ENCODE assay signal across 1 cellular context in the genomic region with DNA sequence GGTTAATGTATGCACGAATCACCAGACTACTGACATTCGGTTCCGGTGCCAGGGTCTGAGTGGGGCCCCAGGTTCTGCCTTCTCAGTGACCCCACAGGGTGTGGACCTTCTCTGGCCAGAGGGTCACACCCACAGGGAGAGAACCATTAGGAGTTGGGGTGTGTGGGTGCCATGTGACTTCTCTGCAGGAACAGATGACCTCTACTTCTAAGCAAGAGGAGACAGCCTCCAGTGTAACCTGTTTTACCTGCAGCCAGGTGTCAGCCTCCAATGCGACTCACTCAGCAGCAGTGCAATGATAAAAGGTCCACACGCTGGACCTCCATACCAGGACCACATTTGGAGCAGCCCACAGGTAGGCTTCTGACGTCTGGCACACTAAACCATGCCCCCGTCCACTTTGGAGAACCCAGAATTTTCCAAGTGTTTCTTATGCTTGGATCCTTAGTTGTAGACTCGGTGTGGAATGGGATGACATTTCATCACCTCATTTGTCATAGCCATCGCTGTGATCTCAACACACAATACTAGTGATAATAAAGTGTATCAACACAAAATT.
TF ChIP-seq lines count a peak whose summit lies in the region.

No MANE protein-coding gene starts in this region.

TF ChIP-seq in GM23338, 12 proteins besides CTCF, POLR2A, EP300 and RAD21 (continued from another document):
- TF ChIP-seq NANOG (IDR thresholded peaks at IDR 0.05; ENCODE audit: borderline replicate concordance), result no peak
- TF ChIP-seq, protein P1, sequence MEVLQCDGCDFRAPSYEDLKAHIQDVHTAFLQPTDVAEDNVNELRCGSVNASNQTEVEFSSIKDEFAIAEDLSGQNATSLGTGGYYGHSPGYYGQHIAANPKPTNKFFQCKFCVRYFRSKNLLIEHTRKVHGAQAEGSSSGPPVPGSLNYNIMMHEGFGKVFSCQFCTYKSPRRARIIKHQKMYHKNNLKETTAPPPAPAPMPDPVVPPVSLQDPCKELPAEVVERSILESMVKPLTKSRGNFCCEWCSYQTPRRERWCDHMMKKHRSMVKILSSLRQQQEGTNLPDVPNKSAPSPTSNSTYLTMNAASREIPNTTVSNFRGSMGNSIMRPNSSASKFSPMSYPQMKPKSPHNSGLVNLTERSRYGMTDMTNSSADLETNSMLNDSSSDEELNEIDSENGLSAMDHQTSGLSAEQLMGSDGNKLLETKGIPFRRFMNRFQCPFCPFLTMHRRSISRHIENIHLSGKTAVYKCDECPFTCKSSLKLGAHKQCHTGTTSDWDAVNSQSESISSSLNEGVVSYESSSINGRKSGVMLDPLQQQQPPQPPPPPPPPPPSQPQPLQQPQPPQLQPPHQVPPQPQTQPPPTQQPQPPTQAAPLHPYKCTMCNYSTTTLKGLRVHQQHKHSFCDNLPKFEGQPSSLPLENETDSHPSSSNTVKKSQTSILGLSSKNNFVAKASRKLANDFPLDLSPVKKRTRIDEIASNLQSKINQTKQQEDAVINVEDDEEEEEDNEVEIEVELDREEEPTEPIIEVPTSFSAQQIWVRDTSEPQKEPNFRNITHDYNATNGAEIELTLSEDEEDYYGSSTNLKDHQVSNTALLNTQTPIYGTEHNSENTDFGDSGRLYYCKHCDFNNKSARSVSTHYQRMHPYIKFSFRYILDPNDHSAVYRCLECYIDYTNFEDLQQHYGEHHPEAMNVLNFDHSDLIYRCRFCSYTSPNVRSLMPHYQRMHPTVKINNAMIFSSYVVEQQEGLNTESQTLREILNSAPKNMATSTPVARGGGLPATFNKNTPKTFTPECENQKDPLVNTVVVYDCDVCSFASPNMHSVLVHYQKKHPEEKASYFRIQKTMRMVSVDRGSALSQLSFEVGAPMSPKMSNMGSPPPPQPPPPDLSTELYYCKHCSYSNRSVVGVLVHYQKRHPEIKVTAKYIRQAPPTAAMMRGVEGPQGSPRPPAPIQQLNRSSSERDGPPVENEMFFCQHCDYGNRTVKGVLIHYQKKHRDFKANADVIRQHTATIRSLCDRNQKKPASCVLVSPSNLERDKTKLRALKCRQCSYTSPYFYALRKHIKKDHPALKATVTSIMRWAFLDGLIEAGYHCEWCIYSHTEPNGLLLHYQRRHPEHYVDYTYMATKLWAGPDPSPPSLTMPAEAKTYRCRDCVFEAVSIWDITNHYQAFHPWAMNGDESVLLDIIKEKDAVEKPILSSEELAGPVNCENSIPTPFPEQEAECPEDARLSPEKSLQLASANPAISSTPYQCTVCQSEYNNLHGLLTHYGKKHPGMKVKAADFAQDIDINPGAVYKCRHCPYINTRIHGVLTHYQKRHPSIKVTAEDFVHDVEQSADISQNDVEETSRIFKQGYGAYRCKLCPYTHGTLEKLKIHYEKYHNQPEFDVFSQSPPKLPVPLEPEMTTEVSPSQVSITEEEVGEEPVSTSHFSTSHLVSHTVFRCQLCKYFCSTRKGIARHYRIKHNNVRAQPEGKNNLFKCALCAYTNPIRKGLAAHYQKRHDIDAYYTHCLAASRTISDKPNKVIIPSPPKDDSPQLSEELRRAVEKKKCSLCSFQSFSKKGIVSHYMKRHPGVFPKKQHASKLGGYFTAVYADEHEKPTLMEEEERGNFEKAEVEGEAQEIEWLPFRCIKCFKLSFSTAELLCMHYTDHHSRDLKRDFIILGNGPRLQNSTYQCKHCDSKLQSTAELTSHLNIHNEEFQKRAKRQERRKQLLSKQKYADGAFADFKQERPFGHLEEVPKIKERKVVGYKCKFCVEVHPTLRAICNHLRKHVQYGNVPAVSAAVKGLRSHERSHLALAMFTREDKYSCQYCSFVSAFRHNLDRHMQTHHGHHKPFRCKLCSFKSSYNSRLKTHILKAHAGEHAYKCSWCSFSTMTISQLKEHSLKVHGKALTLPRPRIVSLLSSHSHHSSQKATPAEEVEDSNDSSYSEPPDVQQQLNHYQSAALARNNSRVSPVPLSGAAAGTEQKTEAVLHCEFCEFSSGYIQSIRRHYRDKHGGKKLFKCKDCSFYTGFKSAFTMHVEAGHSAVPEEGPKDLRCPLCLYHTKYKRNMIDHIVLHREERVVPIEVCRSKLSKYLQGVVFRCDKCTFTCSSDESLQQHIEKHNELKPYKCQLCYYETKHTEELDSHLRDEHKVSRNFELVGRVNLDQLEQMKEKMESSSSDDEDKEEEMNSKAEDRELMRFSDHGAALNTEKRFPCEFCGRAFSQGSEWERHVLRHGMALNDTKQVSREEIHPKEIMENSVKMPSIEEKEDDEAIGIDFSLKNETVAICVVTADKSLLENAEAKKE (CRISPR knock-in tag; IDR thresholded peaks at IDR 0.05), result no peak
- TF ChIP-seq STAT1 (IDR thresholded peaks at IDR 0.05; ENCODE audit: unreplicated experiment), result no peak
- no peak for TF ChIP-seq POLR2AphosphoS5 (IDR thresholded peaks at IDR 0.05; ENCODE audit: low read depth)
- no peak for TF ChIP-seq JUNB (IDR thresholded peaks at IDR 0.05; ENCODE audit: unreplicated experiment)
- no peak for TF ChIP-seq ZNF331 (CRISPR knock-in tag; IDR thresholded peaks at IDR 0.05; ENCODE audit: low read depth)
